ENCODE assay signal across 12 cellular contexts in the genomic region with DNA sequence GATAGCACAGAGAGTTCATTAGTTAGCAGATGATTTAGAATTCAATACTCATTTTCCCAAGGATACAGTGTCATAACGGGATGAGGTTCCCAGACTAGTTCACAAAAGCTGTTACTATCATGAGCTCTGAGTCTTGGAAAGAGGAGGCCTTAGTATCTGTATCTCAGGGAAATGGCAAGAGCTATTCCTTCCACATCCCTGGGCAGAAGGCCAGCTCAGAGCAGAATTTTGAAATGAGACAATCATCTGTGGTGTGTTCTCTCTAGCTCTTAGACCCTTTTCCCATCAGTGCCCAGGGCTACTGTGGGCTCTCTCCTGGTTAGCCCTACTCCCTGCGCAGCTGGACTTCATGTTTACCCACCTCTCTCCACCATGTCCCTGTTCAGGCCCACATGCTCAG.
DNase-seq lines count a peak whose midpoint lies in the region; ATAC-seq and TF ChIP-seq lines count a peak whose summit lies in the region.
"Had no signal": no experiment of that assay in that cellular context is flagged by ENCODE, and none has a peak within 500 bp of the region (broad histone marks: within the 10 kb centered on the region; RNA-seq: fewer than 3 reads in every experiment).

No MANE protein-coding gene starts in this region.

- H3K9me3 ChIP-seq in thoracic aorta, result no peaks in the 10 kb centered on the region

- peak; percentile 14 for DNase-seq in HS-5 (ENCODE audit: low read depth)
- peak; percentile 39 for DNase-seq in mucosa of gallbladder (ENCODE audit: low spot score)
- DNase-seq in thoracic aorta (ENCODE audit: low spot score), result no peak
- no peak for DNase-seq in kidney tubule cell (ENCODE audit: low spot score)
- DNase-seq in NCI-H1436 treated with DMSO at 0.1 percent for 48 hours (lab: John Stamatoyannopoulos, UW), result no peak
- DNase-seq: activated B cell treated with CpG ODN at 0.5 μM for 24 hours, occipital lobe had no signal

- H3K27ac Mint-ChIP-seq in dendritic cell treated with granulocyte-macrophage colony-stimulating factor and Interleukin-4, amounts not matched to agents 40 ng/mL and 50 ng/mL, for 4 days, result peak overlapping the region; percentile 62
- H3K27ac Mint-ChIP-seq: activated B cell treated with CpG ODN at 0.5 μM for 24 hours; activated T-helper 17 cell treated with anti-CD3 and anti-CD28 coated beads, Interleukin-2, amount 50 U/mL, for 72 hours; IgD-negative memory B cell had no signal

- H3K36me3 Mint-ChIP-seq in dendritic cell treated with granulocyte-macrophage colony-stimulating factor and Interleukin-4, amounts not matched to agents 40 ng/mL and 50 ng/mL, for 4 days (ENCODE audit: low read depth), result peaks cover 50% of the 10 kb centered on the region

- peak overlapping the region; percentile 85 to 91 for H3K27ac ChIP-seq in thoracic aorta

- peak; percentile 14 for ATAC-seq in thoracic aorta (ENCODE audit: insufficient number of reproducible peaks, low FRiP score, low read depth)
- no peak for ATAC-seq in GM21423 (IDR thresholded peaks at IDR 0.05; ENCODE audit: unreplicated experiment)
- no peak for ATAC-seq in GM21723 (IDR thresholded peaks at IDR 0.05; ENCODE audit: unreplicated experiment)
- ATAC-seq: activated T-helper 17 cell treated with anti-CD3 and anti-CD28 coated beads, Interleukin-2, amount 50 U/mL, for 72 hours had no signal

- H3K9me3 Mint-ChIP-seq in dendritic cell treated with granulocyte-macrophage colony-stimulating factor and Interleukin-4, amounts not matched to agents 40 ng/mL and 50 ng/mL, for 4 days, result no peaks in the 10 kb centered on the region
- H3K9me3 Mint-ChIP-seq: activated B cell treated with CpG ODN at 0.5 μM for 24 hours; activated T-helper 17 cell treated with anti-CD3 and anti-CD28 coated beads, Interleukin-2, amount 50 U/mL, for 72 hours; IgD-negative memory B cell had no signal

- intact Hi-C loops in dendritic cell treated with granulocyte-macrophage colony-stimulating factor and Interleukin-4, amounts not matched to agents 40 ng/mL and 50 ng/mL, for 4 days (cut with micrococcal nuclease), result no loop called here

- no peaks in the 10 kb centered on the region for H3K36me3 ChIP-seq in thoracic aorta

- peaks cover 21% of the 10 kb centered on the region for H3K4me1 Mint-ChIP-seq in dendritic cell treated with granulocyte-macrophage colony-stimulating factor and Interleukin-4, amounts not matched to agents 40 ng/mL and 50 ng/mL, for 4 days (ENCODE audit: low read depth)
- H3K4me1 Mint-ChIP-seq: activated B cell treated with CpG ODN at 0.5 μM for 24 hours; activated T-helper 17 cell treated with anti-CD3 and anti-CD28 coated beads, Interleukin-2, amount 50 U/mL, for 72 hours; IgD-negative memory B cell had no signal

- TF ChIP-seq CTCF in thoracic aorta (IDR thresholded peaks at IDR 0.05), result no peak

- peaks cover 25 to 57% of the 10 kb centered on the region in 2 donors for H3K4me1 ChIP-seq in thoracic aorta (ENCODE audit: control insufficient read depth in 1 of 2, low read depth in 2 of 2)

- no peaks in the 10 kb centered on the region for H3K27me3 ChIP-seq in thoracic aorta (replicated peaks; ENCODE audit: insufficient read depth)

- H3K27me3 Mint-ChIP-seq in dendritic cell treated with granulocyte-macrophage colony-stimulating factor and Interleukin-4, amounts not matched to agents 40 ng/mL and 50 ng/mL, for 4 days, result no peaks in the 10 kb centered on the region
- H3K27me3 Mint-ChIP-seq: activated B cell treated with CpG ODN at 0.5 μM for 24 hours; activated T-helper 17 cell treated with anti-CD3 and anti-CD28 coated beads, Interleukin-2, amount 50 U/mL, for 72 hours; IgD-negative memory B cell had no signal

- no peak overlapping the region for H3K4me3 Mint-ChIP-seq in dendritic cell treated with granulocyte-macrophage colony-stimulating factor and Interleukin-4, amounts not matched to agents 40 ng/mL and 50 ng/mL, for 4 days
- H3K4me3 Mint-ChIP-seq: activated B cell treated with CpG ODN at 0.5 μM for 24 hours; activated T-helper 17 cell treated with anti-CD3 and anti-CD28 coated beads, Interleukin-2, amount 50 U/mL, for 72 hours; IgD-negative memory B cell had no signal

- no peak overlapping the region for H3K4me3 ChIP-seq in thoracic aorta

Comparison
In these comparisons a context has a peak if more than half of its experiments do, and no peak if none do; other contexts are left out.
1. DNase-seq: peak in HS-5 (single experiment) and mucosa of gallbladder (single experiment); none in thoracic aorta (single experiment), kidney tubule cell (single experiment) and NCI-H1436 treated with DMSO at 0.1 percent for 48 hours (single experiment).